16 cellular contexts compared by ENCODE assay signal in genomic region chr11:36408476-36409136, GRCh38.
DNase-seq lines count a peak whose midpoint lies in the region; ATAC-seq and TF ChIP-seq lines count a peak whose summit lies in the region.
"Had no signal": no experiment of that assay in that cellular context is flagged by ENCODE, and none has a peak within 500 bp of the region (broad histone marks: within the 10 kb centered on the region; RNA-seq: fewer than 3 reads in every experiment).

No MANE protein-coding gene starts in this region.

- no peaks in the 10 kb centered on the region for H3K9me3 Mint-ChIP-seq in T-helper 1 cell treated with Interleukin-12 subunit alpha and Interleukin-12 subunit beta and Interleukin-4 antibody, amounts not matched to agents 30 μg/mL and 1 μg/mL, for 36 hours
- H3K9me3 Mint-ChIP-seq: GM23338 had no signal

- peaks cover 0 to 67% (median 0%) of the 10 kb centered on the region in 3 donors for H3K36me3 ChIP-seq in Peyer's patch
- no peaks in the 10 kb centered on the region for H3K36me3 ChIP-seq in effector memory CD4-positive, alpha-beta T cell (ENCODE audit: control insufficient read depth, insufficient read depth, low read length)
- H3K36me3 ChIP-seq in parathyroid adenoma (ENCODE audit: control insufficient read depth, insufficient read depth, low read length), result no peaks in the 10 kb centered on the region

- H2AFZ ChIP-seq in parathyroid adenoma, result no peak overlapping the region
- H2AFZ ChIP-seq: GM23338 had no signal

- no peak for TF ChIP-seq POLR2A in Peyer's patch (IDR thresholded peaks at IDR 0.05)

- H3K9me3 ChIP-seq in Peyer's patch, result no peaks in the 10 kb centered on the region
- no peaks in the 10 kb centered on the region for H3K9me3 ChIP-seq in effector memory CD4-positive, alpha-beta T cell (ENCODE audit: control insufficient read depth, low read length)
- H3K9me3 ChIP-seq in parathyroid adenoma (ENCODE audit: control insufficient read depth, low read length), result no peaks in the 10 kb centered on the region

- H3K27ac ChIP-seq in Peyer's patch (peak overlapping the region; percentile 7 to 53 (median 22)), parathyroid adenoma (peak overlapping the region; percentile 47)
- peak overlapping the region; percentile 1 for H3K27ac ChIP-seq in effector memory CD4-positive, alpha-beta T cell (ENCODE audit: insufficient read depth, low read length, poor library complexity, severe bottlenecking)
- H3K27ac ChIP-seq: 22Rv1 had no signal

- peaks cover 69% of the 10 kb centered on the region for H3K36me3 Mint-ChIP-seq in T-helper 1 cell treated with Interleukin-12 subunit alpha and Interleukin-12 subunit beta and Interleukin-4 antibody, amounts not matched to agents 30 μg/mL and 1 μg/mL, for 36 hours (ENCODE audit: low read depth)

- DNase-seq in T-helper 1 cell (no peak), Peyer's patch (no peak), dedifferentiated amniotic fluid mesenchymal stem cell (ENCODE audit: extremely low spot score) (no peak), CD1c-positive myeloid dendritic cell (ENCODE audit: extremely low spot score) (no peak)
- DNase-seq in effector memory CD4-positive, alpha-beta T cell, result no peak
- DNase-seq: activated CD4-positive, CD25-positive, alpha-beta regulatory T cell treated with anti-CD3 and anti-CD28 coated beads, Interleukin-2, amount 50 U/mL, for 72 hours; amygdala; NCI-H1417 treated with DMSO at 0.1 percent for 48 hours; NCI-H82; substantia nigra had no signal

- H3K79me2 ChIP-seq in parathyroid adenoma, result no peaks in the 10 kb centered on the region

- no peak for TF ChIP-seq CTCF in Peyer's patch (IDR thresholded peaks at IDR 0.05)
- TF ChIP-seq CTCF in parathyroid adenoma (IDR thresholded peaks at IDR 0.05), result no peak

- no peaks in the 10 kb centered on the region for H3K27me3 Mint-ChIP-seq in T-helper 1 cell treated with Interleukin-12 subunit alpha and Interleukin-12 subunit beta and Interleukin-4 antibody, amounts not matched to agents 30 μg/mL and 1 μg/mL, for 36 hours (ENCODE audit: low read depth)

- peak overlapping the region; percentile 73 for H3K4me3 Mint-ChIP-seq in T-helper 1 cell treated with Interleukin-12 subunit alpha and Interleukin-12 subunit beta and Interleukin-4 antibody, amounts not matched to agents 30 μg/mL and 1 μg/mL, for 36 hours
- H3K4me3 Mint-ChIP-seq: GM23338 had no signal

- H3K4me3 ChIP-seq in Peyer's patch (no peak overlapping the region), parathyroid adenoma (ENCODE audit: low read depth, low read length) (no peak overlapping the region)
- H3K4me3 ChIP-seq in effector memory CD4-positive, alpha-beta T cell (ENCODE audit: insufficient read depth, low read depth, low read length, poor library complexity, severe bottlenecking), result no peak overlapping the region
- H3K4me3 ChIP-seq: GM23338, lung had no signal

- H3K27me3 ChIP-seq in Peyer's patch (no peaks in the 10 kb centered on the region), parathyroid adenoma (ENCODE audit: control insufficient read depth, insufficient read depth, low read length) (no peaks in the 10 kb centered on the region)
- H3K27me3 ChIP-seq in effector memory CD4-positive, alpha-beta T cell (replicated peaks; ENCODE audit: control insufficient read depth, insufficient read depth, low read length, poor library complexity, severe bottlenecking), result no peaks in the 10 kb centered on the region

- no peak for ATAC-seq in HG02623 (IDR thresholded peaks at IDR 0.05; ENCODE audit: unreplicated experiment)
- ATAC-seq: GM23338 had no signal

- H3K4me2 ChIP-seq in parathyroid adenoma (ENCODE audit: low read length), result no peak overlapping the region
- H3K4me2 ChIP-seq: GM23338 had no signal

- H3K4me1 Mint-ChIP-seq in T-helper 1 cell treated with Interleukin-12 subunit alpha and Interleukin-12 subunit beta and Interleukin-4 antibody, amounts not matched to agents 30 μg/mL and 1 μg/mL, for 36 hours (ENCODE audit: low read depth), result peaks cover 82% of the 10 kb centered on the region

- H3K9ac ChIP-seq in parathyroid adenoma, result no peak overlapping the region

- H3K4me1 ChIP-seq in Peyer's patch, result peaks cover 0 to 37% (median 15%) of the 10 kb centered on the region in 4 donors
- H3K4me1 ChIP-seq in effector memory CD4-positive, alpha-beta T cell (ENCODE audit: control insufficient read depth, insufficient read depth, low read length, poor library complexity, severe bottlenecking), result peaks cover 32% of the 10 kb centered on the region
- no peaks in the 10 kb centered on the region for H3K4me1 ChIP-seq in parathyroid adenoma

- H3K27ac Mint-ChIP-seq in T-helper 1 cell treated with Interleukin-12 subunit alpha and Interleukin-12 subunit beta and Interleukin-4 antibody, amounts not matched to agents 30 μg/mL and 1 μg/mL, for 36 hours, result peak overlapping the region; percentile 92
- H3K27ac Mint-ChIP-seq: GM23338 had no signal
